8 cellular contexts compared by ENCODE assay signal in genomic region chr15:34584321-34584668, GRCh38. TPM values are rescaled to one million over a fixed set of nuclear protein-coding genes. Genes with fewer than 3 reads are reported as not detected.
DNase-seq lines count a peak whose midpoint lies in the region; ATAC-seq and TF ChIP-seq lines count a peak whose summit lies in the region.

No MANE protein-coding gene starts in this region.

- no peaks in the 10 kb centered on the region for H3K9me3 Mint-ChIP-seq in HFFc6
- H3K9me3 Mint-ChIP-seq in brain = no peaks in the 10 kb centered on the region

- H3K27ac Mint-ChIP-seq in HFFc6 = no peak overlapping the region; the same call in 1 of the 2 replicates
- H3K27ac Mint-ChIP-seq in brain = peak overlapping the region in 3 of 5 experiments; percentile 38 to 63 (median 51)

- H3K4me3 Mint-ChIP-seq in HFFc6 = peak overlapping the region; percentile 85
- H3K4me3 Mint-ChIP-seq in brain = peak overlapping the region; percentile 84 to 88 (median 86)

- H3K79me2 ChIP-seq in ACC112 (ENCODE audit: control insufficient read depth, insufficient read depth, low read length, unreplicated experiment) = peaks cover 17% of the 10 kb centered on the region

- no peak for TF ChIP-seq CTCF in HFFc6 (IDR thresholded peaks at IDR 0.05)
- TF ChIP-seq CTCF in brain (conservative IDR thresholded peaks at IDR 0.05) = no peak
- TF ChIP-seq CTCF in mucosa of descending colon (IDR thresholded peaks at IDR 0.05) = no peak

- no peak for ATAC-seq in GM18505 (IDR thresholded peaks at IDR 0.05; ENCODE audit: unreplicated experiment)
- ATAC-seq in GM19328 (IDR thresholded peaks at IDR 0.05; ENCODE audit: unreplicated experiment) = no peak
- no peak for ATAC-seq in mucosa of descending colon

- H3K27me3 ChIP-seq in ACC112 (ENCODE audit: insufficient read depth, low read length) (no peaks in the 10 kb centered on the region), muscle layer of colon (ENCODE audit: control insufficient read depth in 1 of 2, insufficient read depth in 2 of 2, low read length in 2 of 2) (peaks cover 0 to 5% of the 10 kb centered on the region in 2 donors)

- H3K27ac ChIP-seq in ACC112 (ENCODE audit: low read depth, low read length) (no peak overlapping the region), muscle layer of colon (ENCODE audit: low read depth, low read length) (no peak overlapping the region)

- H3K9me3 ChIP-seq in muscle layer of colon (ENCODE audit: low read length) = no peaks in the 10 kb centered on the region
- no peaks in the 10 kb centered on the region for H3K9me3 ChIP-seq in mucosa of descending colon

- H3K4me1 Mint-ChIP-seq in HFFc6 (ENCODE audit: low read depth) (peaks cover 45% of the 10 kb centered on the region), brain (peaks cover 39% of the 10 kb centered on the region)

- H3K36me3 Mint-ChIP-seq in HFFc6 (ENCODE audit: low read depth) = no peaks in the 10 kb centered on the region
- no peaks in the 10 kb centered on the region for H3K36me3 Mint-ChIP-seq in brain

- H3K27me3 Mint-ChIP-seq in HFFc6 (ENCODE audit: insufficient read depth) = no peaks in the 10 kb centered on the region; the same call in 1 of the 2 replicates
- peaks cover 14% of the 10 kb centered on the region for H3K27me3 Mint-ChIP-seq in brain

- no peak for DNase-seq in HFFc6
- DNase-seq in NCI-H1105 (lab: John Stamatoyannopoulos, UW) = no peak
- DNase-seq in mucosa of descending colon = no peak

- H3K4me1 ChIP-seq in ACC112 (ENCODE audit: control insufficient read depth, insufficient read depth, low read length, unreplicated experiment) = peaks cover 7% of the 10 kb centered on the region
- H3K4me1 ChIP-seq in muscle layer of colon (ENCODE audit: insufficient read depth, low read length) = peaks cover 13% of the 10 kb centered on the region
- H3K4me1 ChIP-seq in mucosa of descending colon (ENCODE audit: low read depth) = peaks cover 5% of the 10 kb centered on the region

- TF ChIP-seq POLR2A in GM18505 (IDR thresholded peaks at IDR 0.05; ENCODE audit: borderline replicate concordance, extremely low read depth, insufficient read depth, insufficient read length) = no peak

- H2AFZ ChIP-seq in ACC112 (ENCODE audit: low read length, unreplicated experiment) = peak overlapping the region; percentile 91

- H3K4me3 ChIP-seq in ACC112 (ENCODE audit: low read depth, low read length) (peak overlapping the region; percentile 99), muscle layer of colon (ENCODE audit: low read depth in 1 of 2, low read length in 2 of 2) (peak overlapping the region; percentile 26 to 53), mucosa of descending colon (no peak overlapping the region)

- intact Hi-C loops in mucosa of descending colon (cut with DNase I, micrococcal nuclease) = no loop called here

- no peaks in the 10 kb centered on the region for H3K36me3 ChIP-seq in ACC112 (ENCODE audit: insufficient read depth, low read length)
- no peaks in the 10 kb centered on the region for H3K36me3 ChIP-seq in muscle layer of colon (ENCODE audit: insufficient read depth, low read length)
- no peaks in the 10 kb centered on the region for H3K36me3 ChIP-seq in mucosa of descending colon (ENCODE audit: low read depth)

- H3K9ac ChIP-seq in muscle layer of colon (ENCODE audit: low read length) = no peak overlapping the region

RNA-seq across cellular contexts. Expression of gene GOLGA8B, which starts 0.8 kb away (rescaled TPM):
- 10 to 100 TPM; 23.0 to 35.7 (median 27.0) TPM for total RNA-seq in HFFc6 (2021; fragmentation: NEBNext Ultra II Directional; extraction: Animal tissue kit (Norgen Biotek cat#: 25700))
- polyA plus RNA-seq in brain (ENCODE audit: insufficient read depth, low read depth, low replicate concordance) = 0.76 TPM
- 10 to 100 TPM; 17.2 to 75.3 (median 22.7) TPM for total RNA-seq in mucosa of descending colon
